8 cellular contexts compared by ENCODE assay signal in the genomic region with DNA sequence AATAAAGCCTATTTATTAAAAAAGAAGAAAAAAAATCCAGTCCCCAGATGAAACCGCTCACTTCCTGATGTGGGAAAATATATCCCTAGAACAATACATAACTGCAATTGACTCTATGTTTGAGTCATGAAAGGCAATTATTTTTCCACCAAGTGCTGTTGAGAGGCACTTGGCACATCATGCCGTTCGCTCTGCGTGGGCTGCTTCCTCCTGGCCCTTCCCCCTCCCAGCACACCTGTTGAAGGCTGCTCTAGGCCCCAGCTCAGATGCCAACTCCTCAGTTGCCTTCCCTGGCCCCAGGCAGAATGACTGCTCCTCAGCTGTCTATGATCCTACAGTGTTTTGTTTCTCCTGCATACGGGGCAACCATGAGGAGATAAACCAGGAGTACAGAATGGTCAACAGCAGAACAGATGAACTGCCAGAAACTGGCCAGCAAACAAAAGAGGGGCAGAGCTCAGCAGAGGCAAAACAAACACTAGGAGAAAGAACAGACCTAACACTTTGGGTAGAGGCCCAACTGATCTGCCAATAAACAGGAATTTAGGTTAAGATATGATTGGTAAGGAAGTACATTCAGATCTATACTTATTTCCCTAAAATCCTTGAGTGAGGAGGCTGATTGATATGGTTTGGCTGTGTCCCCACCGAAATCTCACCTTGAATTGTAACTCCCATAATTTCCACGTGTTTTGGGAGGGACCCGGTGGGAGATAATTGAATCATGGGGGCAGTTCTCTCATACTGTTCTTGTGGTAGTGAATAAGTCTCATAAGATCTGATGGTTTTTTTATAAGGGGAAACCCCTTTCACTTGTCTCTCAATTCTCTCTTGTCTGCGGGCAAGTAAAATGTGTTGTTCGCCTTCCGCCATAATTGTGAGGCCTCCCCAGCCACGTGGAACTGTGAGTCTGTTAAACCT. TPM values are rescaled to one million over a fixed set of nuclear protein-coding genes. Genes with fewer than 3 reads are reported as not detected.
A peak's percentile ranks its signal among the peaks of the same experiment; 100 is the strongest.
DNase-seq lines count a peak whose midpoint lies in the region; ATAC-seq lines count a peak whose summit lies in the region.

No MANE protein-coding gene starts in this region.

- in situ Hi-C loops in G401 (cut with HindIII; ENCODE audit: low sequenced_read_pairs) (no loop called here), HAP-1 (cut with MboI; ENCODE audit: low sequenced_read_pairs) (no loop called here)

- peak; percentile 71 for ATAC-seq in HG02763 (IDR thresholded peaks at IDR 0.05; ENCODE audit: unreplicated experiment)
- ATAC-seq in Right ventricle myocardium superior (ENCODE audit: poor library complexity): peak; percentile 81

- H3K27me3 ChIP-seq in HAP-1 (ENCODE audit: low read depth): no peaks in the 10 kb centered on the region

- H3K9me3 ChIP-seq in HAP-1: no peaks in the 10 kb centered on the region

- H3K36me3 ChIP-seq in HAP-1 (replicated peaks): peaks cover 64% of the 10 kb centered on the region

- DNase-seq in G401 (ENCODE audit: low spot score): peak; percentile 43
- DNase-seq in NCI-H2107 (lab: John Stamatoyannopoulos, UW): peak; percentile 81
- peak; percentile 36 for DNase-seq in activated CD8-positive, alpha-beta memory T cell treated with anti-CD3 and anti-CD28 coated beads, Interleukin-2, amount 50 U/mL, for 1 hour (ENCODE audit: extremely low read depth)
- peak; percentile 64 for DNase-seq in Right ventricle myocardium superior
- peak; percentile 80 for DNase-seq in stimulated activated CD4-positive, alpha-beta T cell treated with anti-CD3 and anti-CD28 coated beads, Interleukin-15, amount 100 ng/mL, for 24 hours
- DNase-seq in LoVo (ENCODE audit: low spot score): no peak
- DNase-seq in HAP-1 (ENCODE audit: low spot score in 2 of 2): no peak

- no peak overlapping the region for H3K4me3 ChIP-seq in HAP-1

- intact Hi-C loops in Right ventricle myocardium superior (cut with DNase I): loop anchor here (10.0 kb wide), 1 partner anchor 55 kb away; a partner anchor contains a TSS

- peaks cover 18% of the 10 kb centered on the region for H3K4me1 ChIP-seq in HAP-1

RNA-seq across cellular contexts. Expression of a gene that starts 58.7 kb away (rescaled TPM):
- total RNA-seq in G401 (2014; rRNA removed; shearing (Covaris generic)): 45.7 and 61.6 TPM in 2 replicates
- 136 TPM for total RNA-seq in Right ventricle myocardium superior

Comparison
In these comparisons a context has a peak if more than half of its experiments do, and no peak if none do; other contexts are left out.
1. DNase-seq: peak in G401 (single experiment), NCI-H2107 (single experiment), activated CD8-positive, alpha-beta memory T cell treated with anti-CD3 and anti-CD28 coated beads, Interleukin-2, amount 50 U/mL, for 1 hour (single experiment), Right ventricle myocardium superior (single experiment) and stimulated activated CD4-positive, alpha-beta T cell treated with anti-CD3 and anti-CD28 coated beads, Interleukin-15, amount 100 ng/mL, for 24 hours (single experiment); none in LoVo (single experiment) and HAP-1 (0 of 2).